14 cellular contexts compared by ENCODE assay signal in the genomic region with DNA sequence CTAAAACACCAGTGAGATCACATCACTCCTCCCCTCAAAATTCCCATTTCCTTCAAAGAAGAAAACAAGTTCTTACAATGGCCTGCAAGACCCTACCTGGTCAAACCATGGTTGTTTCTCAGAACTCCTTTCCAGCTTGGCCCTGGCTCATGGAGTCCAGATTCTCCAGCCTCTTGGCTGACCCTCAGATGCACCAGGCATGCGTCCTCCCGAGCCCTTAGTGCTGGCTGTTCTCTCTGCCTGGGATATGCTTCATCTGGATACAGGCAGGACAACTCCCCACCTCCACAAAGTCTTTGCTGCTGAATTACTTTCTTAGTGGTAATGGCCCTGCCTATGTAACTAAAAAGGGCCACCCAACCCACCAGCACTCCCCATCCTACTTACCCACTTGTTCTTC.
"Had no signal": no experiment of that assay in that cellular context is flagged by ENCODE, and none has a peak within 500 bp of the region (broad histone marks: within the 10 kb centered on the region; RNA-seq: fewer than 3 reads in every experiment).

No MANE protein-coding gene starts in this region.

- H3K27ac Mint-ChIP-seq: activated CD4-positive, alpha-beta memory T cell treated with anti-CD3 and anti-CD28 coated beads for 36 hours; activated naive CD8-positive, alpha-beta T cell treated with anti-CD3 and anti-CD28 coated beads for 36 hours; stimulated activated naive CD8-positive, alpha-beta T cell treated with anti-CD3 and anti-CD28 coated beads, Interleukin-15, Interleukin-2, amounts not matched to agents 100 ng/mL and 50 ng/mL, for 24 hours had no signal

- H3K4me3 ChIP-seq: hepatocyte, mucosa of descending colon, SJSA1, thoracic aorta had no signal

- H3K9me3 ChIP-seq: mucosa of descending colon, SJSA1, thoracic aorta had no signal

- DNase-seq: activated CD4-positive, alpha-beta memory T cell treated with anti-CD3 and anti-CD28 coated beads for 36 hours; activated gamma-delta T cell treated with Interleukin-2 at 50 U/mL for 16 hours; activated naive CD8-positive, alpha-beta T cell treated with anti-CD3 and anti-CD28 coated beads for 36 hours; activated T-cell treated with anti-CD3 and anti-CD28 coated beads, Interleukin-2, amount 50 U/mL, for 48 hours; foreskin melanocyte; kidney glomerular epithelial cell; mammary epithelial cell; mucosa of descending colon; natural killer cell; stimulated activated CD4-positive, alpha-beta T cell treated with anti-CD3 and anti-CD28 coated beads, Interleukin-2, amount 100 ng/mL, for 48 hours had no signal

- H3K27ac ChIP-seq: hepatocyte, SJSA1, thoracic aorta had no signal

- H3K27me3 ChIP-seq: hepatocyte, SJSA1 had no signal

- H3K9me3 Mint-ChIP-seq: activated CD4-positive, alpha-beta memory T cell treated with anti-CD3 and anti-CD28 coated beads for 36 hours; activated naive CD8-positive, alpha-beta T cell treated with anti-CD3 and anti-CD28 coated beads for 36 hours; natural killer cell; stimulated activated naive CD8-positive, alpha-beta T cell treated with anti-CD3 and anti-CD28 coated beads, Interleukin-15, Interleukin-2, amounts not matched to agents 100 ng/mL and 50 ng/mL, for 24 hours had no signal

- H3K4me3 Mint-ChIP-seq: activated CD4-positive, alpha-beta memory T cell treated with anti-CD3 and anti-CD28 coated beads for 36 hours; activated naive CD8-positive, alpha-beta T cell treated with anti-CD3 and anti-CD28 coated beads for 36 hours; natural killer cell; stimulated activated naive CD8-positive, alpha-beta T cell treated with anti-CD3 and anti-CD28 coated beads, Interleukin-15, Interleukin-2, amounts not matched to agents 100 ng/mL and 50 ng/mL, for 24 hours had no signal

- H3K4me1 ChIP-seq: SJSA1 had no signal

- H3K36me3 ChIP-seq: thoracic aorta had no signal

- ATAC-seq: mucosa of descending colon, natural killer cell had no signal

- H3K27me3 Mint-ChIP-seq: activated CD4-positive, alpha-beta memory T cell treated with anti-CD3 and anti-CD28 coated beads for 36 hours; activated naive CD8-positive, alpha-beta T cell treated with anti-CD3 and anti-CD28 coated beads for 36 hours; stimulated activated naive CD8-positive, alpha-beta T cell treated with anti-CD3 and anti-CD28 coated beads, Interleukin-15, Interleukin-2, amounts not matched to agents 100 ng/mL and 50 ng/mL, for 24 hours had no signal

- H3K36me3 Mint-ChIP-seq: natural killer cell had no signal
